In the genomic region with DNA sequence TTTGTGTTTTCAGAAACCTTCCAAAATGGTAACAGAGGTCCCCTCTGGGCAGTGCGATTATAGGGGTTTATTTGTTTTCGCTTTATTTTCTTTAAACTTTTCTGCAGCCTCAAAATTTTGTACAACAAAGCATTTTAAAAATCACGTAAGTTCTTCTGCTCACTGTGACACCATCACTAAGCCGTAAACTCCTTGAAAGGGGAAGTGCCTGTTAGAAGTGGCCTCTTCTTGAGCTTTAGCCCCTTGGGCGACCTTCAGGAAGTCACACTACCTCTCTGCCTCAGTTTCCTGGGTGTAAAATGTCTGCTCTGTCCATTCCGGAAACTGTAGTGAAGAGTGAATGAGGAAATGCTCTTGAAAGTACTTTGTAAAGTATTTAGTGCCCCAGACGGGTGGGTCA, we compare ENCODE assay signal across 14 cellular contexts. TPM values are rescaled to one million over a fixed set of nuclear protein-coding genes. Genes with fewer than 3 reads are reported as not detected.
DNase-seq lines count a peak whose midpoint lies in the region; ATAC-seq, FAIRE-seq and TF ChIP-seq lines count a peak whose summit lies in the region.
"Had no signal": no experiment of that assay in that cellular context is flagged by ENCODE, and none has a peak within 500 bp of the region (broad histone marks: within the 10 kb centered on the region; RNA-seq: fewer than 3 reads in every experiment).

No MANE protein-coding gene starts in this region.

- no CpG with 5 or more reads among the region's 7 CpGs for WGBS in neuronal stem cell (ENCODE audit: extremely low coverage in 2 of 2, insufficient read length in 2 of 2, insufficient replicate concordance in 1 of 2), 2 donors

- H3K23ac ChIP-seq in neuronal stem cell (ENCODE audit: low read depth, low read length, poor library complexity), result no peak overlapping the region

- H3K18ac ChIP-seq in neuronal stem cell (ENCODE audit: low read length), result no peak overlapping the region

- H4K91ac ChIP-seq in neuronal stem cell (ENCODE audit: low read depth, low read length, poor library complexity), result no peak overlapping the region

- no peaks in the 10 kb centered on the region for H3K9me3 ChIP-seq in ES-I3 (ENCODE audit: control insufficient read depth, insufficient read depth, low read length)
- no peaks in the 10 kb centered on the region for H3K9me3 ChIP-seq in neuronal stem cell (replicated peaks in 1 of 2; ENCODE audit: control insufficient read depth in 2 of 2, insufficient read depth in 1 of 2, low read depth in 1 of 2, low read length in 2 of 2)
- H3K9me3 ChIP-seq: breast epithelium had no signal

- no peak overlapping the region for H2BK5ac ChIP-seq in neuronal stem cell (ENCODE audit: low read length)

- no peak overlapping the region for H2AFZ ChIP-seq in neuronal stem cell (ENCODE audit: low read length)

- FAIRE-seq in H54 (lab: Jason Lieb, UNC), result no peak

- no peak overlapping the region for H3K4ac ChIP-seq in neuronal stem cell (ENCODE audit: low read length)

- H3K14ac ChIP-seq in neuronal stem cell (ENCODE audit: low read length), result no peak overlapping the region

- no peak overlapping the region for H2BK120ac ChIP-seq in neuronal stem cell (ENCODE audit: low read depth, low read length)

- H3K36me3 ChIP-seq in ES-I3 (ENCODE audit: insufficient read depth, low read length), result 0 out of 2 replicates have a peak, but pooled peaks cover 1% of the 10 kb centered on the region
- H3K36me3 ChIP-seq in neuronal stem cell (replicated peaks in 1 of 2; ENCODE audit: control insufficient read depth in 2 of 2, insufficient read depth in 2 of 2, low read length in 2 of 2), result no peaks in the 10 kb centered on the region
- H3K36me3 ChIP-seq: breast epithelium had no signal

- H2BK12ac ChIP-seq in neuronal stem cell (ENCODE audit: low read length), result no peak overlapping the region

- H3K4me3 ChIP-seq in neuronal stem cell (ENCODE audit: low read length in 2 of 2), result peak overlapping the region in 1 of 2 donors; percentile 83

- H2BK15ac ChIP-seq in neuronal stem cell (ENCODE audit: low read length), result peak overlapping the region; percentile 93

- no peak overlapping the region for H2AK5ac ChIP-seq in neuronal stem cell (ENCODE audit: low read depth, low read length)

- no peak for TF ChIP-seq POLR2A in H54 (IDR thresholded peaks at IDR 0.05; ENCODE audit: low read depth, low read length)

- no peaks in the 10 kb centered on the region for H3K79me1 ChIP-seq in neuronal stem cell (ENCODE audit: low read depth, low read length)

- H3K27ac Mint-ChIP-seq in glutamatergic neuron (ENCODE audit: unreplicated experiment), result no peak overlapping the region

- H4K8ac ChIP-seq in neuronal stem cell (ENCODE audit: low read depth, low read length), result no peak overlapping the region

- peak overlapping the region; percentile 85 for H3K4me2 ChIP-seq in neuronal stem cell (ENCODE audit: insufficient read depth, low read length, poor library complexity, severe bottlenecking)

- H3K4me3 Mint-ChIP-seq in glutamatergic neuron (ENCODE audit: unreplicated experiment), result peak overlapping the region; percentile 64

- H3K36me3 Mint-ChIP-seq in glutamatergic neuron (ENCODE audit: unreplicated experiment), result no peaks in the 10 kb centered on the region

- H3K4me1 Mint-ChIP-seq in glutamatergic neuron (ENCODE audit: low read depth, unreplicated experiment), result peaks cover 16% of the 10 kb centered on the region

- H3K4me1 ChIP-seq in ES-I3 (ENCODE audit: insufficient read depth, low read length) (peaks cover 25% of the 10 kb centered on the region), neuronal stem cell (ENCODE audit: control insufficient read depth in 2 of 2, insufficient read depth in 1 of 2, low read depth in 1 of 2, low read length in 2 of 2) (peaks cover 9 to 23% of the 10 kb centered on the region in 2 donors)

- no peaks in the 10 kb centered on the region for H3K27me3 ChIP-seq in neuronal stem cell (ENCODE audit: control insufficient read depth in 3 of 3, insufficient read depth in 3 of 3, low read depth in 1 of 3, low read length in 3 of 3)
- H3K27me3 ChIP-seq: breast epithelium had no signal

- peak overlapping the region; percentile 63 for H3K9ac ChIP-seq in ES-I3 (ENCODE audit: low read depth, low read length)
- no peak overlapping the region for H3K9ac ChIP-seq in neuronal stem cell (ENCODE audit: low read depth, low read length, poor library complexity)

- H3K27me3 Mint-ChIP-seq in glutamatergic neuron (ENCODE audit: unreplicated experiment), result peaks cover 2% of the 10 kb centered on the region
- H3K27me3 Mint-ChIP-seq: CD4-positive, alpha-beta T cell; T-cell had no signal

- H3K9me3 Mint-ChIP-seq in glutamatergic neuron (ENCODE audit: unreplicated experiment), result no peaks in the 10 kb centered on the region
- H3K9me3 Mint-ChIP-seq: CD4-positive, alpha-beta T cell; T-cell had no signal

- TF ChIP-seq CTCF in glutamatergic neuron (IDR thresholded peaks at IDR 0.05; ENCODE audit: partially characterized antibody, unreplicated experiment), result no peak

- peak; percentile 52 for DNase-seq in NOMO-1 treated with DMSO at 0.1 percent for 48 hours (lab: John Stamatoyannopoulos, UW; ENCODE audit: unreplicated experiment)
- DNase-seq in glutamatergic neuron, result no peak
- DNase-seq in neuronal stem cell (ENCODE audit: low spot score), result no peak
- DNase-seq in H54 (ENCODE audit: insufficient read length, low spot score), result no peak
- DNase-seq in stimulated activated CD4-positive, alpha-beta T cell treated with anti-CD3 and anti-CD28 coated beads, Interleukin-4, amount 100 ng/mL, for 1 hour, result no peak
- DNase-seq: activated CD4-positive, alpha-beta T cell treated with anti-CD3 and anti-CD28 coated beads for 4 hours; activated gamma-delta T cell; CD4-positive, alpha-beta T cell; NK-92 treated with Interleukin-12 subunit alpha and Interleukin-12 subunit beta, amount 100 ng/mL, for 24 hours; T-cell had no signal

- ATAC-seq in HG02973 (IDR thresholded peaks at IDR 0.05; ENCODE audit: unreplicated experiment) (no peak), HG03565 (IDR thresholded peaks at IDR 0.05; ENCODE audit: unreplicated experiment) (no peak)
- ATAC-seq: T-cell had no signal

- no peak overlapping the region for H3K27ac ChIP-seq in neuronal stem cell (replicated peaks; ENCODE audit: low read length)
- H3K27ac ChIP-seq: breast epithelium had no signal

RNA-seq across cellular contexts. Expression of gene ARHGAP27, which starts 26.6 kb away (rescaled TPM):
- total RNA-seq in glutamatergic neuron (ENCODE audit: unreplicated experiment), result 3.5 TPM
- 1.5 TPM for polyA plus RNA-seq in neuronal stem cell (2013, experiment 1 of 2)
- 1.4 TPM for polyA plus RNA-seq in neuronal stem cell (2013, experiment 2 of 2)
